In the genomic region with DNA sequence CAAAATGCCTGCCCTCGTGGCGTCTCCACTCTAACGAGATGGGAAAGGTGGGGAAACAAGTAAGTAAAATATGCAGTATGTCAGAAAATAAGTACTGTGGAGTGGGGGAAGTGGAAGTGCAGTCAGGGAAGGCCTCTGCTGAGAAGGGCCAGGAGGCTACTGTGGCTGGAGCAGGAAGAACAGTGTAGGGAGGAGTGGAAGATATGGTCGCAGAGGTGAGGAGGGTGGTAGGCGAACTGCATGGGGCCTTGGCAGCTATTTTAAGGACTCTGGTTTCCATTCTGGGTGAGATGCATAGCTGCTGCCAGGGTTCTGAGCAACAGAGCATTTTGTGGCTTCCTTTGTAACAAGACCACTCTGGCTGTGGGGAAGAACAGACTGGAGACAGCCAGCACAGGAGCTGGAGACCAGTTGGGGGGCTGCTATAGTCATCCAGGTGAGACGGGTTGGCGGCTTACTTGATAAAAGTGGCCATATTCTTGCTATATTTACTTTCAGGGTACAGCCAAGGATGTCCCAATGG, we compare ENCODE assay signal across 13 cellular contexts. TPM values are rescaled to one million over a fixed set of nuclear protein-coding genes. Genes with fewer than 3 reads are reported as not detected.
DNase-seq lines count a peak whose midpoint lies in the region; ATAC-seq and TF ChIP-seq lines count a peak whose summit lies in the region.
"Had no signal": no experiment of that assay in that cellular context is flagged by ENCODE, and none has a peak within 500 bp of the region (broad histone marks: within the 10 kb centered on the region; RNA-seq: fewer than 3 reads in every experiment).

No MANE protein-coding gene starts in this region.

- H3K4me2 ChIP-seq in BLaER1 (peak overlapping the region; percentile 98), neural progenitor cell (no peak overlapping the region)

- H3K4me3 ChIP-seq in BLaER1, result peak overlapping the region; percentile 39
- H3K4me3 ChIP-seq in GM12865 (ENCODE audit: low read depth, low read length), result peak overlapping the region; percentile 51
- no peak overlapping the region for H3K4me3 ChIP-seq in neural progenitor cell
- H3K4me3 ChIP-seq: coronary artery, SJCRH30, thyroid gland had no signal

- no peak for TF ChIP-seq CTCF in GM12865 (IDR thresholded peaks at IDR 0.05; ENCODE audit: insufficient read depth, low read depth, low read length, missing control alignments)
- TF ChIP-seq CTCF in neural progenitor cell (IDR thresholded peaks at IDR 0.05), result no peak

- H3K4me3 Mint-ChIP-seq in T-helper 17 cell (peak overlapping the region; percentile 64), neural progenitor cell (no peak overlapping the region)

- ATAC-seq in T-helper 17 cell (no peak), left ventricle myocardium superior (peak; percentile 61)

- no peaks in the 10 kb centered on the region for H3K27me3 ChIP-seq in BLaER1
- no peaks in the 10 kb centered on the region for H3K27me3 ChIP-seq in neural progenitor cell
- H3K27me3 ChIP-seq: SJCRH30, thyroid gland had no signal

- H3K27ac Mint-ChIP-seq in T-helper 17 cell (peak overlapping the region; percentile 99), neural progenitor cell (no peak overlapping the region)

- H2AFZ ChIP-seq in neural progenitor cell (replicated peaks), result no peak overlapping the region
- H2AFZ ChIP-seq: parathyroid adenoma had no signal

- H3F3A ChIP-seq in neural progenitor cell (ENCODE audit: low read depth), result no peaks in the 10 kb centered on the region

- H3K36me3 ChIP-seq in BLaER1, result no peaks in the 10 kb centered on the region
- H3K36me3 ChIP-seq in neural progenitor cell, result no peaks in the 10 kb centered on the region
- H3K36me3 ChIP-seq: SJCRH30, thyroid gland had no signal

- H3K27ac ChIP-seq in BLaER1 (peak overlapping the region; percentile 72), neural progenitor cell (no peak overlapping the region)
- H3K27ac ChIP-seq: coronary artery, parathyroid adenoma, SJCRH30, thyroid gland had no signal

- no peaks in the 10 kb centered on the region for H3K9me3 Mint-ChIP-seq in neural progenitor cell

- H3K9me3 ChIP-seq in BLaER1, result no peaks in the 10 kb centered on the region
- H3K9me3 ChIP-seq in T-helper 17 cell (ENCODE audit: control insufficient read depth, low read length, poor library complexity, severe bottlenecking), result no peaks in the 10 kb centered on the region
- H3K9me3 ChIP-seq in neural progenitor cell (ENCODE audit: low read depth), result no peaks in the 10 kb centered on the region
- H3K9me3 ChIP-seq: SJCRH30, thyroid gland had no signal

- peaks cover 11% of the 10 kb centered on the region for H3K36me3 Mint-ChIP-seq in T-helper 17 cell (ENCODE audit: low read depth)
- no peaks in the 10 kb centered on the region for H3K36me3 Mint-ChIP-seq in neural progenitor cell

- H3K4me1 ChIP-seq in BLaER1, result peaks cover 93% of the 10 kb centered on the region
- H3K4me1 ChIP-seq in neural progenitor cell, result no peaks in the 10 kb centered on the region

- H3K4me1 Mint-ChIP-seq in T-helper 17 cell, result peaks cover 81% of the 10 kb centered on the region
- H3K4me1 Mint-ChIP-seq in neural progenitor cell, result peaks cover 12% of the 10 kb centered on the region

- no peaks in the 10 kb centered on the region for H3K27me3 Mint-ChIP-seq in T-helper 17 cell
- no peaks in the 10 kb centered on the region for H3K27me3 Mint-ChIP-seq in neural progenitor cell (ENCODE audit: insufficient read depth, low read depth)

- DNase-seq in GM12865 (ENCODE audit: low read depth) (peak; percentile 86), T-helper 17 cell (no peak), left ventricle myocardium superior (no peak), HuH-7.5 (ENCODE audit: low spot score) (no peak), neural progenitor cell (ENCODE audit: low spot score) (no peak), DMS153 treated with DMSO at 0.1 percent for 48 hours (lab: John Stamatoyannopoulos, UW; ENCODE audit: unreplicated experiment) (no peak), cerebellar cortex (ENCODE audit: low spot score) (no peak)
- DNase-seq: NCI-H1092 treated with DMSO at 0.1 percent for 48 hours, SJCRH30, thyroid gland had no signal

- H3K79me2 ChIP-seq in neural progenitor cell (ENCODE audit: low read depth), result no peaks in the 10 kb centered on the region

- H4K20me1 ChIP-seq in BLaER1 (no peaks in the 10 kb centered on the region; the same call in 1 of the 2 replicates), neural progenitor cell (ENCODE audit: low read depth) (no peaks in the 10 kb centered on the region)

- intact Hi-C loops in left ventricle myocardium superior (cut with micrococcal nuclease), result no loop called here

- H3K9ac ChIP-seq in BLaER1 (peak overlapping the region; percentile 53; the same call in 1 of the 2 replicates), neural progenitor cell (no peak overlapping the region)
- H3K9ac ChIP-seq: parathyroid adenoma had no signal

RNA-seq across cellular contexts. Expression of a gene that starts 42.7 kb away (rescaled TPM):
- total RNA-seq in T-helper 17 cell (100 to 1,000 TPM; 462 to 497 TPM), left ventricle myocardium superior (38.0 TPM), neural progenitor cell (ENCODE audit: low replicate concordance) (14.8 and 16.0 TPM in 2 replicates)

Comparison
In these comparisons a context has a peak if more than half of its experiments do, and no peak if none do; other contexts are left out.
1. RNA of a gene that starts 42.7 kb away (total RNA-seq): 462 to 497 TPM in T-helper 17 cell; 38.0 TPM in left ventricle myocardium superior (single experiment) and 14.8 to 16.0 TPM in neural progenitor cell; every median in the first group is over 10 times any median in the second.